In genomic region chr17:76145231-76146052, GRCh38 we compare ENCODE assay signal across 9 cellular contexts.
DNase-seq lines count a peak whose midpoint lies in the region; ATAC-seq lines count a peak whose summit lies in the region.
"Had no signal": no experiment of that assay in that cellular context is flagged by ENCODE, and none has a peak within 500 bp of the region (broad histone marks: within the 10 kb centered on the region; RNA-seq: fewer than 3 reads in every experiment).

No MANE protein-coding gene starts in this region.

- H3K36me3 Mint-ChIP-seq in stimulated activated naive CD8-positive, alpha-beta T cell treated with anti-CD3 and anti-CD28 coated beads, Interleukin-15, Interleukin-2, amounts not matched to agents 100 ng/mL and 50 ng/mL, for 24 hours (ENCODE audit: low read depth): peaks cover 10% of the 10 kb centered on the region

- H3K27me3 Mint-ChIP-seq in stimulated activated naive CD8-positive, alpha-beta T cell treated with anti-CD3 and anti-CD28 coated beads, Interleukin-15, Interleukin-2, amounts not matched to agents 100 ng/mL and 50 ng/mL, for 24 hours: no peaks in the 10 kb centered on the region

- H3K27ac Mint-ChIP-seq in stimulated activated naive CD8-positive, alpha-beta T cell treated with anti-CD3 and anti-CD28 coated beads, Interleukin-15, Interleukin-2, amounts not matched to agents 100 ng/mL and 50 ng/mL, for 24 hours: peak overlapping the region; percentile 96

- peak; percentile 35 for ATAC-seq in HG03175 (IDR thresholded peaks at IDR 0.05; ENCODE audit: unreplicated experiment)
- ATAC-seq: Panc1, psoas muscle had no signal

- DNase-seq in T-helper 1 cell (peak in 3 of 5 donors; percentile 49 to 66 (median 51)), retina (no peak), GM19240 (ENCODE audit: insufficient read length, low spot score) (no peak), kidney tubule cell (ENCODE audit: low spot score) (no peak)

- peak overlapping the region; percentile 39 for H3K27ac ChIP-seq in cingulate gyrus (ENCODE audit: low read depth, low read length)
- H3K27ac ChIP-seq: psoas muscle had no signal

- peaks cover 66% of the 10 kb centered on the region for H3K4me1 Mint-ChIP-seq in stimulated activated naive CD8-positive, alpha-beta T cell treated with anti-CD3 and anti-CD28 coated beads, Interleukin-15, Interleukin-2, amounts not matched to agents 100 ng/mL and 50 ng/mL, for 24 hours (ENCODE audit: low read depth)

- H3K9me3 Mint-ChIP-seq in stimulated activated naive CD8-positive, alpha-beta T cell treated with anti-CD3 and anti-CD28 coated beads, Interleukin-15, Interleukin-2, amounts not matched to agents 100 ng/mL and 50 ng/mL, for 24 hours: no peaks in the 10 kb centered on the region

- H3K4me3 Mint-ChIP-seq in stimulated activated naive CD8-positive, alpha-beta T cell treated with anti-CD3 and anti-CD28 coated beads, Interleukin-15, Interleukin-2, amounts not matched to agents 100 ng/mL and 50 ng/mL, for 24 hours: peak overlapping the region; percentile 68

Comparison
In these comparisons a context has a peak if more than half of its experiments do, and no peak if none do; other contexts are left out.
1. DNase-seq: peak in T-helper 1 cell (3 of 5); none in retina (single experiment), GM19240 (single experiment) and kidney tubule cell (single experiment).